In the genomic region with DNA sequence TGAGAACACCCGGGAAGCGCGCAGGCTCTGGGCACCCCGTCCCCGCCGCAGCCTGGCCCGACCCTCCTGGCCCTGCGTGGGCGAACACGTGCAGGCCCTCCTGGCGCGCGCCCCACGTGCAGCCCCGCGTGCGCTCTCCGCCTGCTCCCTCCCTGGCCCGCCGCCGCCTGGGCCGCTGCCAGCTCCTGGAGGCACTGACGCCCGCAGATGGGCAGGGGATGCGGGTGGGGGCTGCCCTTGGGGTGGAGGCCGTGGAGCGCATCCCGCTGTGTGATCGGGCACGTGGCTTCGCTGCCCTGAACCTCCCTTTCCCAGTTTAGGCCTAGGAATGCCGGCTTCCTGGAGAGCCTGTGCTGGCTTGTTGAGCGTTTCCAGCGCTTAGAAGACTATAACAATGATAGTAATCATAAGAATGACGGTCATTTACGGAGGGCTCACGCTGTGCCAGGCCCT, we compare ENCODE assay signal across 13 cellular contexts.
A peak's percentile ranks its signal among the peaks of the same experiment; 100 is the strongest.
DNase-seq lines count a peak whose midpoint lies in the region; ATAC-seq and TF ChIP-seq lines count a peak whose summit lies in the region.
"Had no signal": no experiment of that assay in that cellular context is flagged by ENCODE, and none has a peak within 500 bp of the region (broad histone marks: within the 10 kb centered on the region; RNA-seq: fewer than 3 reads in every experiment).

No MANE protein-coding gene starts in this region.

- intact Hi-C loops in Caco-2 (cut with micrococcal nuclease; ENCODE audit: unreplicated experiment) (loop anchor here (10.0 kb wide), 1 partner anchor 107 kb away; the partner anchor contains the start of gene SLC6A6), adrenal gland (cut with DNase I) (no loop called here), left cardiac atrium (cut with DNase I) (no loop called here), posterior cingulate gyrus (cut with DNase I) (no loop called here)

- H3K36me3 ChIP-seq in Caco-2 (ENCODE audit: control insufficient read depth, insufficient read depth, low read length): no peaks in the 10 kb centered on the region
- H3K36me3 ChIP-seq in adrenal gland (replicated peaks in 1 of 2): no peaks in the 10 kb centered on the region
- H3K36me3 ChIP-seq: MG63 had no signal

- H3K27ac ChIP-seq in adrenal gland: no peak overlapping the region

- H3K9me3 ChIP-seq in Caco-2: peaks cover 7% of the 10 kb centered on the region
- H3K9me3 ChIP-seq in adrenal gland (replicated peaks in 1 of 3): no peaks in the 10 kb centered on the region
- H3K9me3 ChIP-seq: MG63 had no signal

- CTCF ChIA-PET in Caco-2 (lab: Charles Lee): no interaction called here

- peaks cover 9% of the 10 kb centered on the region for H3K9me3 Mint-ChIP-seq in Caco-2 (ENCODE audit: unreplicated experiment)
- H3K9me3 Mint-ChIP-seq: activated naive CD8-positive, alpha-beta T cell treated with anti-CD3 and anti-CD28 coated beads, Interleukin-2, amount 10 ng/mL, durations not matched to agents 7 days and 5 days had no signal

- WGBS in adrenal gland, 4 donors: 30 to 83% (median 42%) methylated on average over 4 to 37 of the region's 37 CpGs

- H3K27me3 Mint-ChIP-seq in Caco-2 (ENCODE audit: insufficient read depth, unreplicated experiment): no peaks in the 10 kb centered on the region

- H3K4me1 Mint-ChIP-seq in Caco-2 (ENCODE audit: low read depth, unreplicated experiment): peaks cover 39% of the 10 kb centered on the region

- peaks cover 17% of the 10 kb centered on the region for H3K36me3 Mint-ChIP-seq in Caco-2 (ENCODE audit: insufficient read depth, unreplicated experiment)
- H3K36me3 Mint-ChIP-seq: activated naive CD8-positive, alpha-beta T cell treated with anti-CD3 and anti-CD28 coated beads, Interleukin-2, amount 10 ng/mL, durations not matched to agents 7 days and 5 days had no signal

- TF ChIP-seq CTCF in Caco-2 (IDR thresholded peaks at IDR 0.05; ENCODE audit: insufficient read depth in 1 of 2, low read depth in 1 of 2, low read length in 1 of 2, severe bottlenecking in 1 of 2, unreplicated experiment in 1 of 2) (no peak), adrenal gland (IDR thresholded peaks at IDR 0.05) (no peak), foreskin fibroblast (IDR thresholded peaks at IDR 0.05; ENCODE audit: low read depth, low read length) (no peak)

- H3K27ac Mint-ChIP-seq in Caco-2 (ENCODE audit: unreplicated experiment): peak overlapping the region; percentile 97

- DNase-seq in Caco-2: no peak
- DNase-seq in adrenal gland: peak; percentile 49 to 79 (median 59)
- peak; percentile 63 for DNase-seq in left cardiac atrium
- peak in 8 of 10 donors; percentile 20 to 91 (median 42) for DNase-seq in posterior cingulate gyrus
- no peak for DNase-seq in pons (ENCODE audit: low spot score)
- no peak for DNase-seq in MV-4-11 (lab: John Stamatoyannopoulos, UW)
- DNase-seq in foreskin fibroblast: no peak
- DNase-seq: activated naive CD8-positive, alpha-beta T cell treated with anti-CD3 and anti-CD28 coated beads, Interleukin-2, amount 10 ng/mL, durations not matched to agents 7 days and 5 days; effector CD8-positive, alpha-beta T cell; MG63; NCI-H510A treated with DMSO at 0.1 percent for 48 hours; SHP77 had no signal

- H3K4me3 ChIP-seq in Caco-2 (ENCODE audit: low read depth, low read length): no peak overlapping the region
- H3K4me3 ChIP-seq in adrenal gland: no peak overlapping the region
- H3K4me3 ChIP-seq in foreskin fibroblast (ENCODE audit: low read depth in 1 of 2, low read length in 2 of 2): no peak overlapping the region
- H3K4me3 ChIP-seq: MG63 had no signal

- POLR2A ChIA-PET in Caco-2 (lab: Charles Lee): no interaction called here

- ATAC-seq in left cardiac atrium (peak; percentile 62 to 65), GM18517 (IDR thresholded peaks at IDR 0.05; ENCODE audit: unreplicated experiment) (no peak)

- no TSS peak for BruUV-seq in Caco-2 (replicated peaks; lab: Mats Ljungman, UMichigan)

- no peaks in the 10 kb centered on the region for H3K27me3 ChIP-seq in Caco-2 (replicated peaks; ENCODE audit: control insufficient read depth, insufficient read depth, low read length)
- no peaks in the 10 kb centered on the region for H3K27me3 ChIP-seq in adrenal gland
- H3K27me3 ChIP-seq: MG63 had no signal

- H3K4me1 ChIP-seq in Caco-2 (peaks cover 59% of the 10 kb centered on the region), adrenal gland (replicated peaks in 1 of 2) (peaks cover 4 to 13% of the 10 kb centered on the region in 2 donors)

- H3K4me3 Mint-ChIP-seq in Caco-2 (ENCODE audit: unreplicated experiment): no peak overlapping the region

- no peak for TF ChIP-seq POLR2A in adrenal gland (IDR thresholded peaks at IDR 0.05)

Comparison
In these comparisons a context has a peak if more than half of its experiments do, and no peak if none do; other contexts are left out.
1. DNase-seq: peak in adrenal gland (7 of 7), left cardiac atrium (single experiment) and posterior cingulate gyrus (8 of 10); none in Caco-2 (0 of 2), pons (single experiment), MV-4-11 (single experiment) and foreskin fibroblast (0 of 2).